In genomic region chr5:96931037-96931436, GRCh38 we compare ENCODE assay signal across 1 cellular context.
A peak's percentile ranks its signal among the peaks of the same experiment; 100 is the strongest.
TF ChIP-seq lines count a peak whose summit lies in the region.

No MANE protein-coding gene starts in this region.

TF ChIP-seq in GM12878, 131 proteins besides CTCF, POLR2A, EP300 and RAD21:
- 0 out of 2 replicates have a peak, but pooled peaks have one; percentile 3 for TF ChIP-seq EED (IDR thresholded peaks at IDR 0.05; ENCODE audit: low read depth)
